In genomic region chr6:39950125-39950720, GRCh38 we compare ENCODE assay signal across 1 cellular context.
A peak's percentile ranks its signal among the peaks of the same experiment; 100 is the strongest.
TF ChIP-seq lines count a peak whose summit lies in the region.

No MANE protein-coding gene starts in this region.

TF ChIP-seq in K562, 482 proteins besides CTCF, POLR2A, EP300 and RAD21 (continued from another document):
- TF ChIP-seq ZBTB7A (IDR thresholded peaks at IDR 0.05; ENCODE audit: borderline replicate concordance, control insufficient read depth, low read depth, low read length), result no peak
- TF ChIP-seq HIVEP1 (CRISPR knock-in tag; IDR thresholded peaks at IDR 0.05), result peak; percentile 81; the same call in 1 of the 2 replicates
- TF ChIP-seq TAL1 (IDR thresholded peaks at IDR 0.05), result peak; percentile 42
TF ChIP-seq in K562: peak in this region for 54.
